In the genomic region with DNA sequence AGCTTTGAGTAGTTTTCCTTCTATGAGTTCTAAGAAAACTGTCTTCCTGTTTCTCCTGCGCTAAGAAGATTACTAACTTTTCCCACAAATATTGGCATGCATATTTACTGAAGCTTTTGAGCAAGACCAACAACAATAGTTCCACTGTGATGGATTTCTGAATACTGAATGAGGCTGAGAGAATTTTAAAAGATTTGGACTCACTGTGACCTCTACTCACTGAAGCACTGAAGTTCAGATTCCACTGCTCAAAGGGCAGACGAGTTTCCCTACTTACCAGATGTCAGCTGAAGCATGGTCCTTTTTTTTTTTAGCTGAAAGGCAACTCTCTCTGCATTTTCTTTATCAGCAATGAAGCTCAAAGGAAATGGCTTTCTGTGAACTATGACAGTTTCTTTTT, we compare ENCODE assay signal across 14 cellular contexts.
A peak's percentile ranks its signal among the peaks of the same experiment; 100 is the strongest.
DNase-seq lines count a peak whose midpoint lies in the region; TF ChIP-seq lines count a peak whose summit lies in the region.
"Had no signal": no experiment of that assay in that cellular context is flagged by ENCODE, and none has a peak within 500 bp of the region (broad histone marks: within the 10 kb centered on the region; RNA-seq: fewer than 3 reads in every experiment).

No MANE protein-coding gene starts in this region.

- H4K20me1 ChIP-seq in PC-9 (ENCODE audit: insufficient read depth) = no peaks in the 10 kb centered on the region

- no peak for TF ChIP-seq CTCF in chondrocyte (IDR thresholded peaks at IDR 0.05)
- no peak for TF ChIP-seq CTCF in PC-9 (conservative IDR thresholded peaks at IDR 0.05)

- intact Hi-C loops in PC-9 (cut with micrococcal nuclease; ENCODE audit: unreplicated experiment) = no loop called here

- H3K4me3 ChIP-seq in PC-9 = no peak overlapping the region

- peak; percentile 4 for DNase-seq in DMS 273 (lab: John Stamatoyannopoulos, UW; ENCODE audit: unreplicated experiment)
- no peak for DNase-seq in DMS 273 treated with DMSO at 0.1 percent for 48 hours (lab: John Stamatoyannopoulos, UW)
- no peak for DNase-seq in chondrocyte (ENCODE audit: low spot score)
- peak; percentile 66 for DNase-seq in left kidney (ENCODE audit: low read depth, low spot score)
- DNase-seq in stromal cell of bone marrow (ENCODE audit: low read depth) = peak; percentile 39
- no peak for DNase-seq in PC-9
- no peak for DNase-seq in LoVo (ENCODE audit: low spot score)
- no peak for DNase-seq in GM03348 (ENCODE audit: low spot score)
- DNase-seq: DMS53, natural killer cell, NCI-H1694 had no signal

- peaks cover 16% of the 10 kb centered on the region for H3K9me3 Mint-ChIP-seq in chondrocyte (ENCODE audit: low read depth)

- H3K9me2 ChIP-seq in PC-9 (ENCODE audit: insufficient read depth) = 0 out of 2 replicates have a peak, but pooled peaks cover 7% of the 10 kb centered on the region

- H3K36me3 ChIP-seq in PC-9 (ENCODE audit: low read depth) = no peaks in the 10 kb centered on the region

- CTCF ChIA-PET in PC-9 (lab: Charles Lee) = no interaction called here

- H3K9me3 ChIP-seq in PC-9 (ENCODE audit: insufficient read depth, low read depth) = peaks cover 15% of the 10 kb centered on the region

- H3K36me3 Mint-ChIP-seq in chondrocyte (ENCODE audit: low read depth) = peaks cover 7% of the 10 kb centered on the region
- H3K36me3 Mint-ChIP-seq: activated naive CD8-positive, alpha-beta T cell; natural killer cell; stimulated activated effector memory CD8-positive, alpha-beta T cell treated with anti-CD3 and anti-CD28 coated beads, Interleukin-12 subunit alpha, Interleukin-12 subunit beta, amount 100 ng/mL, for 72 hours had no signal

- no peak overlapping the region for H2AFZ ChIP-seq in PC-9

- H3K79me2 ChIP-seq in PC-9 (ENCODE audit: low read depth) = no peaks in the 10 kb centered on the region

- H3K27me3 Mint-ChIP-seq in chondrocyte (ENCODE audit: low read depth) = no peaks in the 10 kb centered on the region
- H3K27me3 Mint-ChIP-seq: activated naive CD8-positive, alpha-beta T cell had no signal

- BruUV-seq in PC-9 (replicated peaks; lab: Mats Ljungman, UMichigan) = no TSS peak

- H3F3A ChIP-seq in PC-9 (ENCODE audit: insufficient read depth, low read depth) = no peaks in the 10 kb centered on the region

- POLR2A ChIA-PET in PC-9 (lab: Charles Lee; ENCODE audit: unreplicated experiment) = no interaction called here

- peaks cover 10% of the 10 kb centered on the region; the same call in 1 of the 2 replicates for H3K4me1 ChIP-seq in PC-9 (replicated peaks; ENCODE audit: insufficient read depth)

- no peak overlapping the region for H3K4me3 Mint-ChIP-seq in chondrocyte (ENCODE audit: unreplicated experiment)
- H3K4me3 Mint-ChIP-seq: activated naive CD8-positive, alpha-beta T cell; natural killer cell; stimulated activated effector memory CD8-positive, alpha-beta T cell treated with anti-CD3 and anti-CD28 coated beads, Interleukin-12 subunit alpha, Interleukin-12 subunit beta, amount 100 ng/mL, for 72 hours had no signal

- no peak overlapping the region for H3K27ac ChIP-seq in PC-9
- H3K27ac ChIP-seq: 22Rv1 had no signal

- H3K27me3 ChIP-seq in PC-9 (ENCODE audit: insufficient read depth, low read depth) = no peaks in the 10 kb centered on the region

- H3K27ac Mint-ChIP-seq in chondrocyte (ENCODE audit: unreplicated experiment) = peak overlapping the region; percentile 62
- H3K27ac Mint-ChIP-seq: activated naive CD8-positive, alpha-beta T cell; natural killer cell; stimulated activated effector memory CD8-positive, alpha-beta T cell treated with anti-CD3 and anti-CD28 coated beads, Interleukin-12 subunit alpha, Interleukin-12 subunit beta, amount 100 ng/mL, for 72 hours had no signal

- H3K4me1 Mint-ChIP-seq in chondrocyte (ENCODE audit: low read depth) = peaks cover 48% of the 10 kb centered on the region
- H3K4me1 Mint-ChIP-seq: natural killer cell; stimulated activated effector memory CD8-positive, alpha-beta T cell treated with anti-CD3 and anti-CD28 coated beads, Interleukin-12 subunit alpha, Interleukin-12 subunit beta, amount 100 ng/mL, for 72 hours had no signal

- no peak overlapping the region for H3K4me2 ChIP-seq in PC-9

Comparison
In these comparisons a context has a peak if more than half of its experiments do, and no peak if none do; other contexts are left out.
1. DNase-seq: peak in DMS 273 (single experiment), left kidney (single experiment) and stromal cell of bone marrow (single experiment); none in DMS 273 treated with DMSO at 0.1 percent for 48 hours (single experiment), chondrocyte (single experiment), PC-9 (0 of 2), LoVo (single experiment) and GM03348 (single experiment).